In the genomic region with DNA sequence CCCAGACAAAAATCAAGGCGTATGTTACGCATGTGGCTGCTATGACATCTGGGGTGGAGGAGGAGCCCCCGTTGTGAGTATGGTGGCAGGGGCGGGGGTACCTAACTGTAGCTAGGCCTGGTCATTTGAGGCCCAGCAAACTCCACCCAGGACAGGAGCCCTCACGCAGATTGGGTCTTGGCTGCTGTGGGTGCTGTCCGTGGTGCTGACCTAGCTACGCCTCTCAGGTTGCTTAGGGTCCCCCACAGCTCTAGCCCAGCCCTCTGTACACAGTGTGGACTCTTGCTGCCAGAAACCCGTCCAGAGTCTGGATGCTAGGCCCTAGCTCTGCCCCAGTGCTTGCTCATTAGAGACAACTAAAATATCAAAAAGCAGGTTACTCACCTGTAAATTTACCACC, we compare ENCODE assay signal across 12 cellular contexts.
DNase-seq lines count a peak whose midpoint lies in the region; ATAC-seq and TF ChIP-seq lines count a peak whose summit lies in the region.
"Had no signal": no experiment of that assay in that cellular context is flagged by ENCODE, and none has a peak within 500 bp of the region (broad histone marks: within the 10 kb centered on the region; RNA-seq: fewer than 3 reads in every experiment).

No MANE protein-coding gene starts in this region.

- peaks cover 6% of the 10 kb centered on the region for H3K27me3 Mint-ChIP-seq in WTC11 (ENCODE audit: low read depth)
- H3K27me3 Mint-ChIP-seq in naive thymus-derived CD8-positive, alpha-beta T cell = peaks cover 0 to 9% (median 2%) of the 10 kb centered on the region in 5 donors

- peak; percentile 78 for DNase-seq in ELF-1 (ENCODE audit: low read depth, low spot score)
- DNase-seq in HuH-7.5 (ENCODE audit: low spot score) = peak; percentile 44
- DNase-seq in WTC11 (ENCODE audit: low spot score) = peak; percentile 78
- DNase-seq in iris pigment epithelial cell (ENCODE audit: low read depth) = peak; percentile 9
- DNase-seq in GOT3 (lab: John Stamatoyannopoulos, UW) = no peak
- DNase-seq in naive thymus-derived CD8-positive, alpha-beta T cell = no peak
- DNase-seq: activated naive CD4-positive, alpha-beta T cell treated with Interleukin-2 at 50 U/mL for 16 hours; esophagus squamous epithelium; NCI-H2029 treated with DMSO at 0.1 percent for 48 hours had no signal

- POLR2A ChIA-PET in WTC11 (lab: Charles Lee) = no interaction called here
- POLR2A ChIA-PET in naive thymus-derived CD8-positive, alpha-beta T cell (lab: Charles Lee) = no interaction called here

- CTCF ChIA-PET in WTC11 (lab: Charles Lee) = interaction anchor here (1.1 kb wide), 1 partner anchor 69 kb away, joined by 4 read pairs; no protein-coding TSS in a partner anchor

- no peak overlapping the region for H3K27ac Mint-ChIP-seq in WTC11
- no peak overlapping the region for H3K27ac Mint-ChIP-seq in naive thymus-derived CD8-positive, alpha-beta T cell

- H3K36me3 Mint-ChIP-seq in WTC11 = peaks cover 22% of the 10 kb centered on the region
- peaks cover 0 to 28% (median 7%) of the 10 kb centered on the region in 3 donors for H3K36me3 Mint-ChIP-seq in naive thymus-derived CD8-positive, alpha-beta T cell

- H3K9me3 Mint-ChIP-seq in WTC11 = peaks cover 39% of the 10 kb centered on the region
- peaks cover 6 to 45% (median 33%) of the 10 kb centered on the region in 9 donors for H3K9me3 Mint-ChIP-seq in naive thymus-derived CD8-positive, alpha-beta T cell

- ATAC-seq in WTC11 = peak; percentile 97
- no peak for ATAC-seq in GM21786 (IDR thresholded peaks at IDR 0.05; ENCODE audit: unreplicated experiment)
- ATAC-seq in naive thymus-derived CD8-positive, alpha-beta T cell = no peak
- ATAC-seq in HG02610 (IDR thresholded peaks at IDR 0.05; ENCODE audit: unreplicated experiment) = no peak
- ATAC-seq: mucosa of descending colon had no signal

- no peaks in the 10 kb centered on the region for H3K4me1 Mint-ChIP-seq in WTC11
- no peaks in the 10 kb centered on the region for H3K4me1 Mint-ChIP-seq in naive thymus-derived CD8-positive, alpha-beta T cell

- no peak overlapping the region for H3K4me3 Mint-ChIP-seq in WTC11
- H3K4me3 Mint-ChIP-seq in naive thymus-derived CD8-positive, alpha-beta T cell = no peak overlapping the region

- no peak for TF ChIP-seq CTCF in WTC11 (IDR thresholded peaks at IDR 0.05)

TF ChIP-seq in WTC11, 78 proteins besides CTCF, POLR2A, EP300 and RAD21 (continues in another document):
- TF ChIP-seq TEAD4 (CRISPR knock-in tag; IDR thresholded peaks at IDR 0.05) (peak; percentile 76; the same call in 1 of the 2 replicates), ZNF423 (CRISPR knock-in tag; IDR thresholded peaks at IDR 0.05) (no peak), RELA (CRISPR knock-in tag; IDR thresholded peaks at IDR 0.05; ENCODE audit: borderline replicate concordance) (no peak), NR2C2 (CRISPR knock-in tag; IDR thresholded peaks at IDR 0.05) (no peak), FOXP1 (CRISPR knock-in tag; IDR thresholded peaks at IDR 0.05; ENCODE audit: borderline replicate concordance) (peak; percentile 76), ATF1 (CRISPR knock-in tag; IDR thresholded peaks at IDR 0.05) (0 out of 2 replicates have a peak, but pooled peaks have one; percentile 39), TCF7 (CRISPR knock-in tag; IDR thresholded peaks at IDR 0.05; ENCODE audit: low read depth) (no peak), NFATC4 (CRISPR knock-in tag; IDR thresholded peaks at IDR 0.05) (no peak), SP1 (CRISPR knock-in tag; conservative IDR thresholded peaks at IDR 0.05) (no peak), TP53 (CRISPR knock-in tag; IDR thresholded peaks at IDR 0.05) (0 out of 2 replicates have a peak, but pooled peaks have one; percentile 53), OVOL2 (CRISPR knock-in tag; IDR thresholded peaks at IDR 0.05; ENCODE audit: borderline replicate concordance) (no peak), ZNF671 (CRISPR knock-in tag; IDR thresholded peaks at IDR 0.05) (no peak), MYBL2 (CRISPR knock-in tag; IDR thresholded peaks at IDR 0.05) (no peak), GABPB1 (CRISPR knock-in tag; IDR thresholded peaks at IDR 0.05) (no peak)
- TF ChIP-seq, protein P1, sequence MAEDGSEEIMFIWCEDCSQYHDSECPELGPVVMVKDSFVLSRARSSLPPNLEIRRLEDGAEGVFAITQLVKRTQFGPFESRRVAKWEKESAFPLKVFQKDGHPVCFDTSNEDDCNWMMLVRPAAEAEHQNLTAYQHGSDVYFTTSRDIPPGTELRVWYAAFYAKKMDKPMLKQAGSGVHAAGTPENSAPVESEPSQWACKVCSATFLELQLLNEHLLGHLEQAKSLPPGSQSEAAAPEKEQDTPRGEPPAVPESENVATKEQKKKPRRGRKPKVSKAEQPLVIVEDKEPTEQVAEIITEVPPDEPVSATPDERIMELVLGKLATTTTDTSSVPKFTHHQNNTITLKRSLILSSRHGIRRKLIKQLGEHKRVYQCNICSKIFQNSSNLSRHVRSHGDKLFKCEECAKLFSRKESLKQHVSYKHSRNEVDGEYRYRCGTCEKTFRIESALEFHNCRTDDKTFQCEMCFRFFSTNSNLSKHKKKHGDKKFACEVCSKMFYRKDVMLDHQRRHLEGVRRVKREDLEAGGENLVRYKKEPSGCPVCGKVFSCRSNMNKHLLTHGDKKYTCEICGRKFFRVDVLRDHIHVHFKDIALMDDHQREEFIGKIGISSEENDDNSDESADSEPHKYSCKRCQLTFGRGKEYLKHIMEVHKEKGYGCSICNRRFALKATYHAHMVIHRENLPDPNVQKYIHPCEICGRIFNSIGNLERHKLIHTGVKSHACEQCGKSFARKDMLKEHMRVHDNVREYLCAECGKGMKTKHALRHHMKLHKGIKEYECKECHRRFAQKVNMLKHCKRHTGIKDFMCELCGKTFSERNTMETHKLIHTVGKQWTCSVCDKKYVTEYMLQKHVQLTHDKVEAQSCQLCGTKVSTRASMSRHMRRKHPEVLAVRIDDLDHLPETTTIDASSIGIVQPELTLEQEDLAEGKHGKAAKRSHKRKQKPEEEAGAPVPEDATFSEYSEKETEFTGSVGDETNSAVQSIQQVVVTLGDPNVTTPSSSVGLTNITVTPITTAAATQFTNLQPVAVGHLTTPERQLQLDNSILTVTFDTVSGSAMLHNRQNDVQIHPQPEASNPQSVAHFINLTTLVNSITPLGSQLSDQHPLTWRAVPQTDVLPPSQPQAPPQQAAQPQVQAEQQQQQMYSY (CRISPR knock-in tag; IDR thresholded peaks at IDR 0.05) = no peak
- TF ChIP-seq, protein P2, sequence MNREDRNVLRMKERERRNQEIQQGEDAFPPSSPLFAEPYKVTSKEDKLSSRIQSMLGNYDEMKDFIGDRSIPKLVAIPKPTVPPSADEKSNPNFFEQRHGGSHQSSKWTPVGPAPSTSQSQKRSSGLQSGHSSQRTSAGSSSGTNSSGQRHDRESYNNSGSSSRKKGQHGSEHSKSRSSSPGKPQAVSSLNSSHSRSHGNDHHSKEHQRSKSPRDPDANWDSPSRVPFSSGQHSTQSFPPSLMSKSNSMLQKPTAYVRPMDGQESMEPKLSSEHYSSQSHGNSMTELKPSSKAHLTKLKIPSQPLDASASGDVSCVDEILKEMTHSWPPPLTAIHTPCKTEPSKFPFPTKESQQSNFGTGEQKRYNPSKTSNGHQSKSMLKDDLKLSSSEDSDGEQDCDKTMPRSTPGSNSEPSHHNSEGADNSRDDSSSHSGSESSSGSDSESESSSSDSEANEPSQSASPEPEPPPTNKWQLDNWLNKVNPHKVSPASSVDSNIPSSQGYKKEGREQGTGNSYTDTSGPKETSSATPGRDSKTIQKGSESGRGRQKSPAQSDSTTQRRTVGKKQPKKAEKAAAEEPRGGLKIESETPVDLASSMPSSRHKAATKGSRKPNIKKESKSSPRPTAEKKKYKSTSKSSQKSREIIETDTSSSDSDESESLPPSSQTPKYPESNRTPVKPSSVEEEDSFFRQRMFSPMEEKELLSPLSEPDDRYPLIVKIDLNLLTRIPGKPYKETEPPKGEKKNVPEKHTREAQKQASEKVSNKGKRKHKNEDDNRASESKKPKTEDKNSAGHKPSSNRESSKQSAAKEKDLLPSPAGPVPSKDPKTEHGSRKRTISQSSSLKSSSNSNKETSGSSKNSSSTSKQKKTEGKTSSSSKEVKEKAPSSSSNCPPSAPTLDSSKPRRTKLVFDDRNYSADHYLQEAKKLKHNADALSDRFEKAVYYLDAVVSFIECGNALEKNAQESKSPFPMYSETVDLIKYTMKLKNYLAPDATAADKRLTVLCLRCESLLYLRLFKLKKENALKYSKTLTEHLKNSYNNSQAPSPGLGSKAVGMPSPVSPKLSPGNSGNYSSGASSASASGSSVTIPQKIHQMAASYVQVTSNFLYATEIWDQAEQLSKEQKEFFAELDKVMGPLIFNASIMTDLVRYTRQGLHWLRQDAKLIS (CRISPR knock-in tag; IDR thresholded peaks at IDR 0.05; ENCODE audit: borderline replicate concordance) = no peak
- TF ChIP-seq, protein P3, sequence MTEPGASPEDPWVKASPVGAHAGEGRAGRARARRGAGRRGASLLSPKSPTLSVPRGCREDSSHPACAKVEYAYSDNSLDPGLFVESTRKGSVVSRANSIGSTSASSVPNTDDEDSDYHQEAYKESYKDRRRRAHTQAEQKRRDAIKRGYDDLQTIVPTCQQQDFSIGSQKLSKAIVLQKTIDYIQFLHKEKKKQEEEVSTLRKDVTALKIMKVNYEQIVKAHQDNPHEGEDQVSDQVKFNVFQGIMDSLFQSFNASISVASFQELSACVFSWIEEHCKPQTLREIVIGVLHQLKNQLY (CRISPR knock-in tag; IDR thresholded peaks at IDR 0.05) = no peak
- TF ChIP-seq, protein P4, sequence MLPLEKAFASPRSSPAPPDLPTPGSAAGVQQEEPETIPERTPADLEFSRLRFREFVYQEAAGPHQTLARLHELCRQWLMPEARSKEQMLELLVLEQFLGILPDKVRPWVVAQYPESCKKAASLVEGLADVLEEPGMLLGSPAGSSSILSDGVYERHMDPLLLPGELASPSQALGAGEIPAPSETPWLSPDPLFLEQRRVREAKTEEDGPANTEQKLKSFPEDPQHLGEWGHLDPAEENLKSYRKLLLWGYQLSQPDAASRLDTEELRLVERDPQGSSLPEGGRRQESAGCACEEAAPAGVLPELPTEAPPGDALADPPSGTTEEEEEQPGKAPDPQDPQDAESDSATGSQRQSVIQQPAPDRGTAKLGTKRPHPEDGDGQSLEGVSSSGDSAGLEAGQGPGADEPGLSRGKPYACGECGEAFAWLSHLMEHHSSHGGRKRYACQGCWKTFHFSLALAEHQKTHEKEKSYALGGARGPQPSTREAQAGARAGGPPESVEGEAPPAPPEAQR (CRISPR knock-in tag; IDR thresholded peaks at IDR 0.05) = no peak
- TF ChIP-seq, protein P5, sequence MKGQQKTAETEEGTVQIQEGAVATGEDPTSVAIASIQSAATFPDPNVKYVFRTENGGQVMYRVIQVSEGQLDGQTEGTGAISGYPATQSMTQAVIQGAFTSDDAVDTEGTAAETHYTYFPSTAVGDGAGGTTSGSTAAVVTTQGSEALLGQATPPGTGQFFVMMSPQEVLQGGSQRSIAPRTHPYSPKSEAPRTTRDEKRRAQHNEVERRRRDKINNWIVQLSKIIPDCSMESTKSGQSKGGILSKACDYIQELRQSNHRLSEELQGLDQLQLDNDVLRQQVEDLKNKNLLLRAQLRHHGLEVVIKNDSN (CRISPR knock-in tag; IDR thresholded peaks at IDR 0.05) = peak; percentile 55; the same call in 1 of the 2 replicates

Comparison
In these comparisons a context has a peak if more than half of its experiments do, and no peak if none do; other contexts are left out.
1. DNase-seq: peak in ELF-1 (single experiment), HuH-7.5 (single experiment), WTC11 (single experiment) and iris pigment epithelial cell (single experiment); none in GOT3 (single experiment) and naive thymus-derived CD8-positive, alpha-beta T cell (0 of 10).